In genomic region chr21:36927718-36928117, GRCh38 we compare ENCODE assay signal across 8 cellular contexts. TPM values are rescaled to one million over a fixed set of nuclear protein-coding genes. Genes with fewer than 3 reads are reported as not detected.
A peak's percentile ranks its signal among the peaks of the same experiment; 100 is the strongest.
DNase-seq lines count a peak whose midpoint lies in the region; ATAC-seq, FAIRE-seq and TF ChIP-seq lines count a peak whose summit lies in the region.

No MANE protein-coding gene starts in this region.

- H3K4me1 ChIP-seq in HepG2 (ENCODE audit: insufficient read depth, low read length), result peaks cover 14% of the 10 kb centered on the region

- intact Hi-C loops in HepG2 (cut with micrococcal nuclease; ENCODE audit: unreplicated experiment), result loop anchor here (1.0 to 5.0 kb wide), 3 partner anchors 180 to 505 kb away; no protein-coding TSS in a partner anchor

- TF ChIP-seq RAD21 in HepG2 (CRISPR knock-in tag; IDR thresholded peaks at IDR 0.05), result peak; percentile 72; the same call in 1 of the 2 replicates

- peaks cover 4 to 12% of the 10 kb centered on the region in 2 experiments; a peak in 3 of 5 replicates for H3K36me3 ChIP-seq in HepG2 (replicated peaks in 1 of 2; ENCODE audit: control insufficient read depth in 1 of 2, insufficient read depth in 2 of 2, low read length in 2 of 2)

- POLR2A ChIA-PET in HepG2 (lab: Yijun Ruan, JAX), result no interaction called here

- TF ChIP-seq POLR2A in H54 (IDR thresholded peaks at IDR 0.05; ENCODE audit: low read depth, low read length) (no peak), HepG2 (IDR thresholded peaks at IDR 0.05; ENCODE audit: insufficient read depth in 1 of 2, low read depth in 2 of 2, low read length in 2 of 2) (no peak)

- no peak overlapping the region for H3K9ac ChIP-seq in HepG2 (ENCODE audit: insufficient read depth, low read depth, low read length)

- in situ Hi-C loops in HepG2 (cut with HindIII; ENCODE audit: extremely low pct_ligation_motif_present, low pct_unique_long_range_greater_than_20kb), result loop anchor here (5.0 kb wide), 3 partner anchors 175 to 425 kb away; no protein-coding TSS in a partner anchor

- BruUV-seq in HepG2 (replicated peaks; lab: Mats Ljungman, UMichigan), result no TSS peak

- peak; percentile 97 for TF ChIP-seq CTCF in AG10803 (conservative IDR thresholded peaks at IDR 0.05; ENCODE audit: low read length)
- peak; percentile 99 for TF ChIP-seq CTCF in choroid plexus epithelial cell (conservative IDR thresholded peaks at IDR 0.05; ENCODE audit: low read depth, low read length)
- TF ChIP-seq CTCF in HepG2 (CRISPR knock-in tag; IDR thresholded peaks at IDR 0.05), result peak; percentile 89

- H3K79me2 ChIP-seq in HepG2 (ENCODE audit: insufficient read depth, low read length), result no peaks in the 10 kb centered on the region

- ATAC-seq in HepG2, result peak; percentile 95
- ATAC-seq in HG03135 (IDR thresholded peaks at IDR 0.05; ENCODE audit: unreplicated experiment), result no peak

- H3K4me2 ChIP-seq in HepG2 (ENCODE audit: low read depth, low read length), result no peak overlapping the region

- CTCF ChIA-PET in HepG2 (lab: Yijun Ruan, JAX; ENCODE audit: low intra/inter-chr PET ratio, low total read pairs), result interaction anchor here (1.0 to 2.0 kb wide), 7 partner anchors 73 to 424 kb away, joined by 3 to 14 read pairs (median 4); no protein-coding TSS in a partner anchor

- H3K27ac ChIP-seq in HepG2 (ENCODE audit: extremely low read length, insufficient read depth, low read length), result no peak overlapping the region

- no peak overlapping the region for H2AFZ ChIP-seq in HepG2 (ENCODE audit: low read length)

- 28% methylated on average over 4 of the region's 4 CpGs for WGBS in HepG2 (ENCODE audit: low lambda C conversion rate)

- no peak for TF ChIP-seq EP300 in HepG2 (IDR thresholded peaks at IDR 0.05; ENCODE audit: low read depth in 2 of 2, low read length in 2 of 2)
- no peak for TF ChIP-seq EP300 in HepG2 (CRISPR knock-in tag; IDR thresholded peaks at IDR 0.05; ENCODE audit: borderline replicate concordance)

- peak; percentile 95 for DNase-seq in AG10803 (ENCODE audit: low read depth)
- DNase-seq in H54 (ENCODE audit: insufficient read length, low spot score), result peak; percentile 84
- peak; percentile 83 to 91 for DNase-seq in NCI-H524 (lab: John Stamatoyannopoulos, UW)
- DNase-seq in activated CD4-positive, alpha-beta T cell treated with anti-CD3 and anti-CD28 coated beads for 48 hours, result peak; percentile 86
- peak; percentile 89 for DNase-seq in choroid plexus epithelial cell (ENCODE audit: low read depth)
- DNase-seq in HepG2 (ENCODE audit: low spot score), result peak; percentile 56
- peak; percentile 71 to 77 for DNase-seq in stimulated activated CD4-positive, alpha-beta T cell treated with anti-CD3 and anti-CD28 coated beads, Interleukin-4, amount 100 ng/mL, for 48 hours (ENCODE audit: low read depth in 2 of 2)

- H3K27me3 ChIP-seq in HepG2 (ENCODE audit: control insufficient read depth in 1 of 2, insufficient read depth in 2 of 2, low read length in 2 of 2), result no peaks in the 10 kb centered on the region

- H4K20me1 ChIP-seq in HepG2 (ENCODE audit: insufficient read depth, low read length), result no peaks in the 10 kb centered on the region

- FAIRE-seq in H54 (lab: Jason Lieb, UNC) (peak; percentile 84), HepG2 (lab: Jason Lieb, UNC) (peak; percentile 80)

- H3K4me3 ChIP-seq in AG10803 (ENCODE audit: low read length) (no peak overlapping the region), choroid plexus epithelial cell (ENCODE audit: low read depth, low read length) (no peak overlapping the region), HepG2 (replicated peaks in 1 of 3; ENCODE audit: insufficient read depth in 1 of 3, low read depth in 2 of 3, low read length in 3 of 3) (no peak overlapping the region)

- H3K9me3 ChIP-seq in HepG2 (ENCODE audit: low read length), result no peaks in the 10 kb centered on the region

TF ChIP-seq in HepG2, 621 proteins besides CTCF, POLR2A, EP300 and RAD21 (continues in another document):
- TF ChIP-seq IRF2 (CRISPR knock-in tag; IDR thresholded peaks at IDR 0.05), result 0 out of 2 replicates have a peak, but pooled peaks have one; percentile 18
- peak; percentile 93 for TF ChIP-seq SMC3 (IDR thresholded peaks at IDR 0.05; ENCODE audit: low read length)
- TF ChIP-seq, protein P1, sequence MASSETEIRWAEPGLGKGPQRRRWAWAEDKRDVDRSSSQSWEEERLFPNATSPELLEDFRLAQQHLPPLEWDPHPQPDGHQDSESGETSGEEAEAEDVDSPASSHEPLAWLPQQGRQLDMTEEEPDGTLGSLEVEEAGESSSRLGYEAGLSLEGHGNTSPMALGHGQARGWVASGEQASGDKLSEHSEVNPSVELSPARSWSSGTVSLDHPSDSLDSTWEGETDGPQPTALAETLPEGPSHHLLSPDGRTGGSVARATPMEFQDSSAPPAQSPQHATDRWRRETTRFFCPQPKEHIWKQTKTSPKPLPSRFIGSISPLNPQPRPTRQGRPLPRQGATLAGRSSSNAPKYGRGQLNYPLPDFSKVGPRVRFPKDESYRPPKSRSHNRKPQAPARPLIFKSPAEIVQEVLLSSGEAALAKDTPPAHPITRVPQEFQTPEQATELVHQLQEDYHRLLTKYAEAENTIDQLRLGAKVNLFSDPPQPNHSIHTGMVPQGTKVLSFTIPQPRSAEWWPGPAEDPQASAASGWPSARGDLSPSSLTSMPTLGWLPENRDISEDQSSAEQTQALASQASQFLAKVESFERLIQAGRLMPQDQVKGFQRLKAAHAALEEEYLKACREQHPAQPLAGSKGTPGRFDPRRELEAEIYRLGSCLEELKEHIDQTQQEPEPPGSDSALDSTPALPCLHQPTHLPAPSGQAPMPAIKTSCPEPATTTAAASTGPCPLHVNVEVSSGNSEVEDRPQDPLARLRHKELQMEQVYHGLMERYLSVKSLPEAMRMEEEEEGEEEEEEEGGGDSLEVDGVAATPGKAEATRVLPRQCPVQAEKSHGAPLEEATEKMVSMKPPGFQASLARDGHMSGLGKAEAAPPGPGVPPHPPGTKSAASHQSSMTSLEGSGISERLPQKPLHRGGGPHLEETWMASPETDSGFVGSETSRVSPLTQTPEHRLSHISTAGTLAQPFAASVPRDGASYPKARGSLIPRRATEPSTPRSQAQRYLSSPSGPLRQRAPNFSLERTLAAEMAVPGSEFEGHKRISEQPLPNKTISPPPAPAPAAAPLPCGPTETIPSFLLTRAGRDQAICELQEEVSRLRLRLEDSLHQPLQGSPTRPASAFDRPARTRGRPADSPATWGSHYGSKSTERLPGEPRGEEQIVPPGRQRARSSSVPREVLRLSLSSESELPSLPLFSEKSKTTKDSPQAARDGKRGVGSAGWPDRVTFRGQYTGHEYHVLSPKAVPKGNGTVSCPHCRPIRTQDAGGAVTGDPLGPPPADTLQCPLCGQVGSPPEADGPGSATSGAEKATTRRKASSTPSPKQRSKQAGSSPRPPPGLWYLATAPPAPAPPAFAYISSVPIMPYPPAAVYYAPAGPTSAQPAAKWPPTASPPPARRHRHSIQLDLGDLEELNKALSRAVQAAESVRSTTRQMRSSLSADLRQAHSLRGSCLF (CRISPR knock-in tag; IDR thresholded peaks at IDR 0.05; ENCODE audit: borderline replicate concordance), result no peak
- peak; percentile 44 for TF ChIP-seq XRCC5 (optimal IDR thresholded peaks at IDR 0.05; ENCODE audit: low read length)
- peak; percentile 91 for TF ChIP-seq STAG1 (CRISPR knock-in tag; IDR thresholded peaks at IDR 0.05)
- no peak for TF ChIP-seq TAF1 (CRISPR knock-in tag; IDR thresholded peaks at IDR 0.05)
- TF ChIP-seq, protein P2, sequence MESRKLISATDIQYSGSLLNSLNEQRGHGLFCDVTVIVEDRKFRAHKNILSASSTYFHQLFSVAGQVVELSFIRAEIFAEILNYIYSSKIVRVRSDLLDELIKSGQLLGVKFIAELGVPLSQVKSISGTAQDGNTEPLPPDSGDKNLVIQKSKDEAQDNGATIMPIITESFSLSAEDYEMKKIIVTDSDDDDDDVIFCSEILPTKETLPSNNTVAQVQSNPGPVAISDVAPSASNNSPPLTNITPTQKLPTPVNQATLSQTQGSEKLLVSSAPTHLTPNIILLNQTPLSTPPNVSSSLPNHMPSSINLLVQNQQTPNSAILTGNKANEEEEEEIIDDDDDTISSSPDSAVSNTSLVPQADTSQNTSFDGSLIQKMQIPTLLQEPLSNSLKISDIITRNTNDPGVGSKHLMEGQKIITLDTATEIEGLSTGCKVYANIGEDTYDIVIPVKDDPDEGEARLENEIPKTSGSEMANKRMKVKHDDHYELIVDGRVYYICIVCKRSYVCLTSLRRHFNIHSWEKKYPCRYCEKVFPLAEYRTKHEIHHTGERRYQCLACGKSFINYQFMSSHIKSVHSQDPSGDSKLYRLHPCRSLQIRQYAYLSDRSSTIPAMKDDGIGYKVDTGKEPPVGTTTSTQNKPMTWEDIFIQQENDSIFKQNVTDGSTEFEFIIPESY (CRISPR knock-in tag; IDR thresholded peaks at IDR 0.05), result no peak
- TF ChIP-seq, protein P3, sequence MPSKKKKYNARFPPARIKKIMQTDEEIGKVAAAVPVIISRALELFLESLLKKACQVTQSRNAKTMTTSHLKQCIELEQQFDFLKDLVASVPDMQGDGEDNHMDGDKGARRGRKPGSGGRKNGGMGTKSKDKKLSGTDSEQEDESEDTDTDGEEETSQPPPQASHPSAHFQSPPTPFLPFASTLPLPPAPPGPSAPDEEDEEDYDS (CRISPR knock-in tag; IDR thresholded peaks at IDR 0.05), result no peak

RNA-seq across cellular contexts. Expression of gene HLCS, which starts 38.8 kb away (rescaled TPM):
- 11.7 and 12.3 TPM in 2 replicates for total RNA-seq in HepG2 (2016; rRNA removed; fragmentation: Illumina TruSeq; extraction: Trizol)
- total RNA-seq in HepG2 (2016; cell fraction: cytosol; rRNA removed; fragmentation: Illumina TruSeq; extraction: Trizol; ENCODE audit: low read depth), result 1.5 and 2.2 TPM in 2 replicates
- total RNA-seq in HepG2 (2016; cell fraction: insoluble cytoplasmic fraction; rRNA removed; fragmentation: Illumina TruSeq; extraction: Trizol), result 10.3 and 11.9 TPM in 2 replicates
- 4.5 and 4.8 TPM in 2 replicates for total RNA-seq in HepG2 (2016; cell fraction: membrane; rRNA removed; fragmentation: Illumina TruSeq; extraction: Trizol)
- 14.0 and 14.6 TPM in 2 replicates for total RNA-seq in HepG2 (2016; cell fraction: nucleus; rRNA removed; fragmentation: Illumina TruSeq; extraction: Trizol)
- polyA plus RNA-seq in HepG2 (2011; rRNA removed), result 7.9 and 8.5 TPM in 2 replicates
- polyA plus RNA-seq in HepG2 (2011; cell fraction: cytosol; rRNA removed), result 6.1 and 8.3 TPM in 2 replicates
- polyA plus RNA-seq in HepG2 (2011; cell fraction: nucleus; rRNA removed), result 12.9 and 14.6 TPM in 2 replicates
- 6.0 and 7.1 TPM in 2 replicates for polyA plus RNA-seq in HepG2 (2012)
- polyA plus RNA-seq in HepG2 (2016; cell fraction: cytosol; fragmentation: Illumina TruSeq; extraction: Trizol; ENCODE audit: low read depth), result 0.45 and 0.71 TPM in 2 replicates
- 6.7 and 7.3 TPM in 2 replicates for polyA plus RNA-seq in HepG2 (2016; cell fraction: insoluble cytoplasmic fraction; fragmentation: Illumina TruSeq; extraction: Trizol; ENCODE audit: low read depth)
- polyA plus RNA-seq in HepG2 (2016; cell fraction: membrane; fragmentation: Illumina TruSeq; extraction: Trizol; ENCODE audit: low read depth), result 1.6 and 1.7 TPM in 2 replicates
- polyA plus RNA-seq in HepG2 (2016; cell fraction: nucleus; fragmentation: Illumina TruSeq; extraction: Trizol; ENCODE audit: insufficient read depth, low read depth), result 8.3 and 8.6 TPM in 2 replicates
- 14.5 and 27.4 TPM in 2 replicates for polyA minus RNA-seq in HepG2 (2011; rRNA and poly(A)+ RNA removed; ENCODE audit: low replicate concordance)
- polyA minus RNA-seq in HepG2 (2011; cell fraction: cytosol; rRNA and poly(A)+ RNA removed), result 9.3 and 9.7 TPM in 2 replicates
- polyA minus RNA-seq in HepG2 (2011; cell fraction: nucleus; rRNA and poly(A)+ RNA removed), result 32.3 and 32.4 TPM in 2 replicates
